18 cellular contexts compared by ENCODE assay signal in genomic region chr5:80600943-80601693, GRCh38. TPM values are rescaled to one million over a fixed set of nuclear protein-coding genes. Genes with fewer than 3 reads are reported as not detected.
"Had no signal": no experiment of that assay in that cellular context is flagged by ENCODE, and none has a peak within 500 bp of the region (broad histone marks: within the 10 kb centered on the region; RNA-seq: fewer than 3 reads in every experiment).

No MANE protein-coding gene starts in this region.

- H3K4me3 Mint-ChIP-seq: activated naive CD8-positive, alpha-beta T cell; activated T-helper 1 cell treated with anti-CD3 and anti-CD28 coated beads, Interleukin-12 subunit alpha, Interleukin-12 subunit beta, Interleukin-2, Interleukin-4 antibody, amounts not matched to agents 30 ng/mL and 10 ng/mL and 1 ng/mL, durations not matched to agents 14 hours and 24 hours and 36 hours; neural crest cell; stimulated activated naive CD8-positive, alpha-beta T cell treated with anti-CD3 and anti-CD28 coated beads, Interleukin-15, Interleukin-2, amounts not matched to agents 100 ng/mL and 50 ng/mL, for 24 hours; T-helper 1 cell treated with Interleukin-12 subunit alpha and Interleukin-12 subunit beta and Interleukin-4 antibody, amounts not matched to agents 30 μg/mL and 1 μg/mL, for 36 hours had no signal

- H3K27me3 Mint-ChIP-seq: stimulated activated naive CD8-positive, alpha-beta T cell treated with anti-CD3 and anti-CD28 coated beads, Interleukin-15, Interleukin-2, amounts not matched to agents 100 ng/mL and 50 ng/mL, for 24 hours had no signal

- DNase-seq: activated CD4-positive, alpha-beta T cell treated with anti-CD3 and anti-CD28 coated beads, Interleukin-2, amount 50 U/mL, for 4 hours; activated CD8-positive, alpha-beta memory T cell treated with anti-CD3 and anti-CD28 coated beads, Interleukin-2, amount 50 U/mL, for 4 hours; aorta; hypothalamus; kidney glomerular epithelial cell; ovary; stimulated activated CD4-positive, alpha-beta T cell treated with anti-CD3 and anti-CD28 coated beads, Interleukin-12 subunit alpha, Interleukin-12 subunit beta, amount 100 ng/mL, for 4 hours; stimulated activated CD4-positive, alpha-beta T cell treated with anti-CD3 and anti-CD28 coated beads, Interleukin-2, amount 100 ng/mL, for 48 hours; testis had no signal

- H3K27ac Mint-ChIP-seq: activated naive CD8-positive, alpha-beta T cell; activated T-helper 1 cell treated with anti-CD3 and anti-CD28 coated beads, Interleukin-12 subunit alpha, Interleukin-12 subunit beta, Interleukin-2, Interleukin-4 antibody, amounts not matched to agents 30 ng/mL and 10 ng/mL and 1 ng/mL, durations not matched to agents 14 hours and 24 hours and 36 hours; stimulated activated naive CD8-positive, alpha-beta T cell treated with anti-CD3 and anti-CD28 coated beads, Interleukin-15, Interleukin-2, amounts not matched to agents 100 ng/mL and 50 ng/mL, for 24 hours; T-helper 1 cell treated with Interleukin-12 subunit alpha and Interleukin-12 subunit beta and Interleukin-4 antibody, amounts not matched to agents 30 μg/mL and 1 μg/mL, for 36 hours had no signal

- H3K9me3 Mint-ChIP-seq: activated T-helper 1 cell treated with anti-CD3 and anti-CD28 coated beads, Interleukin-12 subunit alpha, Interleukin-12 subunit beta, Interleukin-2, Interleukin-4 antibody, amounts not matched to agents 30 ng/mL and 10 ng/mL and 1 ng/mL, durations not matched to agents 14 hours and 24 hours and 36 hours; neural crest cell; stimulated activated naive CD8-positive, alpha-beta T cell treated with anti-CD3 and anti-CD28 coated beads, Interleukin-15, Interleukin-2, amounts not matched to agents 100 ng/mL and 50 ng/mL, for 24 hours; T-helper 1 cell treated with Interleukin-12 subunit alpha and Interleukin-12 subunit beta and Interleukin-4 antibody, amounts not matched to agents 30 μg/mL and 1 μg/mL, for 36 hours had no signal

- H3K36me3 Mint-ChIP-seq: activated naive CD8-positive, alpha-beta T cell had no signal

RNA-seq across cellular contexts. Expression of gene ANKRD34B, which starts 31.0 kb away (rescaled TPM):
- total RNA-seq: activated T-helper 1 cell treated with anti-CD3 and anti-CD28 coated beads, Interleukin-12 subunit alpha, Interleukin-12 subunit beta, Interleukin-2, Interleukin-4 antibody, amounts not matched to agents 30 ng/mL and 10 ng/mL and 1 ng/mL, durations not matched to agents 14 hours and 24 hours and 36 hours; aorta; bronchial epithelial cell; fibroblast of villous mesenchyme; lower leg skin; ureter had no signal
